8 cellular contexts compared by ENCODE assay signal in the genomic region with DNA sequence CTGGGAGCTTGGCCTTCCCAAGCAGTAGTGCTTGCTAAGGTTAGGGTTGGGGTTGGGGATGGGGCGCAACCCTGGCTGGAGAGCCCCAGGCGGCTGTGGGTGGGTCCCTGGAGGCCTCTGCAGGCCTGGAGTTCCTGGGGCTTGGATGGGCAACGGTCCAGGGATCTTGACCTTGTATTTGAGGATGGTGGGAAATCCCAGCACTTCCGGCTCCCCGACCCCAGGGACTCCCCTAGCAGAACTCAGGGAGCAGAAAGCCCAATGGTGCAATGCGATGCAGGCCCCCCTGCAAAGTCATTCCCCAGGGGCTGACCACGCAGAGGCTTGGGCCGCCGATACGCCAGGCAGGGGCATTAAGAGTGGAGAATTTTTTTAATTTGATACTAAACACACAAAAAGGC. TPM values are rescaled to one million over a fixed set of nuclear protein-coding genes. Genes with fewer than 3 reads are reported as not detected.
DNase-seq lines count a peak whose midpoint lies in the region; ATAC-seq and TF ChIP-seq lines count a peak whose summit lies in the region.

No MANE protein-coding gene starts in this region.

- DNase-seq in GM06990 (ENCODE audit: extremely low read depth, insufficient read length), result no peak
- no peak for DNase-seq in foreskin keratinocyte
- DNase-seq in prostate gland (ENCODE audit: low spot score), result no peak
- no peak for DNase-seq in T-helper 9 cell

- H3K4me1 ChIP-seq in foreskin keratinocyte (no peaks in the 10 kb centered on the region), prostate gland (replicated peaks) (peaks cover 2% of the 10 kb centered on the region)

- intact Hi-C loops in prostate gland (cut with DNase I), result loop anchor here (2.0 to 5.0 kb wide), 3 partner anchors 54 to 352 kb away; no protein-coding TSS in a partner anchor

- peak overlapping the region; percentile 89 for H3K27ac ChIP-seq in VCaP
- H3K27ac ChIP-seq in foreskin keratinocyte, result peak overlapping the region; percentile 80
- H3K27ac ChIP-seq in prostate gland, result peak overlapping the region; percentile 86 to 89

- H3K9me3 ChIP-seq in prostate gland, result no peaks in the 10 kb centered on the region

- 57% methylated on average over 10 of the region's 10 CpGs for WGBS in prostate gland

- H3K36me3 ChIP-seq in GM06990 (ENCODE audit: control insufficient read depth, insufficient read depth, low read length), result no peaks in the 10 kb centered on the region
- no peaks in the 10 kb centered on the region for H3K36me3 ChIP-seq in prostate gland

- ATAC-seq in foreskin keratinocyte (no peak), HG03196 (IDR thresholded peaks at IDR 0.05; ENCODE audit: unreplicated experiment) (no peak), GM18858 (IDR thresholded peaks at IDR 0.05; ENCODE audit: unreplicated experiment) (no peak), GM19023 (IDR thresholded peaks at IDR 0.05; ENCODE audit: unreplicated experiment) (no peak)

- H3K4me3 ChIP-seq in GM06990 (replicated peaks; ENCODE audit: low read depth, low read length) (peak overlapping the region; percentile 67), prostate gland (peak overlapping the region; percentile 62 to 66)

- no peak for TF ChIP-seq POLR2A in prostate gland (IDR thresholded peaks at IDR 0.05)

- H3K27me3 ChIP-seq in GM06990 (replicated peaks; ENCODE audit: control insufficient read depth, insufficient read depth, low read length), result 0 out of 2 replicates have a peak, but pooled peaks cover 2% of the 10 kb centered on the region
- H3K27me3 ChIP-seq in foreskin keratinocyte, result peaks cover 35% of the 10 kb centered on the region
- no peaks in the 10 kb centered on the region for H3K27me3 ChIP-seq in prostate gland (replicated peaks; ENCODE audit: insufficient read depth)

- no peak for TF ChIP-seq CTCF in GM06990 (IDR thresholded peaks at IDR 0.05; ENCODE audit: insufficient read depth, low read length, poor library complexity, severe bottlenecking)
- no peak for TF ChIP-seq CTCF in VCaP (conservative IDR thresholded peaks at IDR 0.05)
- no peak for TF ChIP-seq CTCF in foreskin keratinocyte (conservative IDR thresholded peaks at IDR 0.05)
- TF ChIP-seq CTCF in prostate gland (IDR thresholded peaks at IDR 0.05), result no peak

RNA-seq across cellular contexts. Expression of a gene that starts 12.5 kb away (rescaled TPM):
- 0.63 and 0.65 TPM in 2 replicates for total RNA-seq in foreskin keratinocyte
- 0.54 and 0.55 TPM in 2 replicates for polyA plus RNA-seq in foreskin keratinocyte
- total RNA-seq in prostate gland, result 100 to 1,000 TPM; 371 to 393 TPM

Comparison
In these comparisons a context has a peak if more than half of its experiments do, and no peak if none do; other contexts are left out.
1. RNA of a gene that starts 12.5 kb away (total RNA-seq): 371 to 393 TPM in prostate gland; 0.63 to 0.65 TPM in foreskin keratinocyte; every median in the first group is over 100 times any median in the second.
2. Peak in every context shown above with its lines, with median percentiles within 50 percentile points of each other: H3K27ac ChIP-seq.